26 cellular contexts compared by ENCODE assay signal in the genomic region with DNA sequence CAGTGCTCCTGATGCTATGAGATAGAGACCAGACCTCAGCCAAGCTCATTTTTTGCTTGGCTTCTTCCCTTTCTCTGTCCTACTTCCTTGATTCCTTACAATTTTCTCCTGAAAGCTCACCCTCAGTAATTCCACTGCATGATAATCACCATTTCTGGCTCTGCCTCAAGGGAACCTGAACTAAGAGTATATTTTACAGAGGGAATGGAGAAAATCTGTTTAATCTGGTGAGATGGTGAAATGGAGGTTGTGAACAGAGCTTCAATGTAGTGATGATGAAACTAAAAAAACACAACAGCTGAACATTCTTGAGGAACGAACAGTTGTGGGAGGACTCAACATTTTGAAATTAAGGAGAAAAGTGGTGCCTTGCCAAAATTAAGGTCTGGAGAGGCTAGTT.
A peak's percentile ranks its signal among the peaks of the same experiment; 100 is the strongest.
DNase-seq lines count a peak whose midpoint lies in the region; ATAC-seq and TF ChIP-seq lines count a peak whose summit lies in the region.
"Had no signal": no experiment of that assay in that cellular context is flagged by ENCODE, and none has a peak within 500 bp of the region (broad histone marks: within the 10 kb centered on the region; RNA-seq: fewer than 3 reads in every experiment).

No MANE protein-coding gene starts in this region.

- peak; percentile 22 for DNase-seq in GM04503 (ENCODE audit: low read depth)
- peak; percentile 53 for DNase-seq in fibroblast of pulmonary artery (ENCODE audit: low read depth)
- DNase-seq in NCI-H69 (lab: John Stamatoyannopoulos, UW) = no peak
- DNase-seq in DMS79 treated with DMSO at 0.1 percent for 48 hours (lab: John Stamatoyannopoulos, UW) = no peak
- no peak for DNase-seq in Ammon's horn (ENCODE audit: low spot score)
- DNase-seq: activated CD4-positive, alpha-beta T cell treated with anti-CD3 and anti-CD28 coated beads for 4 hours; activated naive CD4-positive, alpha-beta T cell; activated T-cell treated with anti-CD3 and anti-CD28 coated beads, Interleukin-2, amount 50 U/mL, for 24 hours; colonic mucosa; COR-L47; effector memory CD4-positive, alpha-beta T cell; left cardiac atrium; mammary epithelial cell; NCI-H446 treated with DMSO at 0.1 percent for 48 hours; nephron progenitor cell; pancreas; Right ventricle myocardium superior; stimulated activated CD4-positive, alpha-beta T cell treated with anti-CD3 and anti-CD28 coated beads, Interleukin-12 subunit alpha, Interleukin-12 subunit beta, amount 100 ng/mL, for 4 hours; stimulated activated CD4-positive, alpha-beta T cell treated with anti-CD3 and anti-CD28 coated beads, Interleukin-4, amount 100 ng/mL, for 1 hour; upper lobe of right lung had no signal

- H3K4me3 ChIP-seq in fibroblast of pulmonary artery (replicated peaks; ENCODE audit: low read depth, low read length) = no peak overlapping the region
- H3K4me3 ChIP-seq: BLaER1 treated with 17β-estradiol and CSF1 and Interleukin-3, amounts not matched to agents 10 nM and 100 nM; colonic mucosa; gastroesophageal sphincter; hepatocyte; pancreas; right atrium auricular region; upper lobe of right lung had no signal

- no peak for TF ChIP-seq CTCF in fibroblast of pulmonary artery (IDR thresholded peaks at IDR 0.05; ENCODE audit: low read length, missing control alignments)

- peak overlapping the region; percentile 41 for H3K27ac ChIP-seq in angular gyrus (ENCODE audit: low read depth, low read length)
- H3K27ac ChIP-seq: BLaER1 treated with 17β-estradiol and CSF1 and Interleukin-3, amounts not matched to agents 10 nM and 100 nM; colonic mucosa; gastroesophageal sphincter; hepatocyte; pancreas; right atrium auricular region; upper lobe of right lung had no signal

- no peak for ATAC-seq in GM21515 (IDR thresholded peaks at IDR 0.05; ENCODE audit: unreplicated experiment)
- ATAC-seq: gastroesophageal sphincter, pancreas had no signal

Comparison
In these comparisons a context has a peak if more than half of its experiments do, and no peak if none do; other contexts are left out.
1. DNase-seq: peak in GM04503 (single experiment) and fibroblast of pulmonary artery (single experiment); none in NCI-H69 (single experiment), DMS79 treated with DMSO at 0.1 percent for 48 hours (single experiment) and Ammon's horn (single experiment).